Comparison of ENCODE assay signal across 20 cellular contexts in the genomic region with DNA sequence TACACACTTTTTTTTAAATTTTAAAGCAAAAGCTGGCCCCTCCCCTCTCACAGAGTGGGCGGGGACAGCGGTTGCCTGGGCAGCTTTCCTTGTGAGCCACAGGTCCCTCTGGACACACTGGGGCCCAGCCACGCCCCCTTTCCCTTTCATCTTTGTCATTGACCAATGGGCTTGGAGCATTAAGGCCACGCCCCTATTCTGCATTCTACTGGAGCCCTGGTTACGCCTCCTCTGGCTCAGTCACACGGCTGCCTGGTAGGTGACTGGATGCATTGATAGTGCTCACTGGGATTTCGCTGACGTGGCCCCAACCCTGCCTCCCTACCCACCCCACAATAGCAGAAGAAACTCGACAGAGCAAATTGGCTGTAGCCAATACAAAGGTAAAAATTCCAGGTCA.
DNase-seq lines count a peak whose midpoint lies in the region; ATAC-seq, FAIRE-seq and TF ChIP-seq lines count a peak whose summit lies in the region.
"Had no signal": no experiment of that assay in that cellular context is flagged by ENCODE, and none has a peak within 500 bp of the region (broad histone marks: within the 10 kb centered on the region; RNA-seq: fewer than 3 reads in every experiment).

No MANE protein-coding gene starts in this region.

- FAIRE-seq in H54 (lab: Jason Lieb, UNC): peak; percentile 11
- no peak for FAIRE-seq in kidney (lab: Jason Lieb, UNC)

- TF ChIP-seq POLR2A in H54 (IDR thresholded peaks at IDR 0.05; ENCODE audit: low read depth, low read length): no peak

- H3K36me3 ChIP-seq in kidney (ENCODE audit: control insufficient read depth in 1 of 2, insufficient read depth in 2 of 2, low read length in 2 of 2): no peaks in the 10 kb centered on the region
- H3K36me3 ChIP-seq: HAP-1, lower lobe of right lung, tibial nerve had no signal

- intact Hi-C loops in kidney (cut with DNase I): no loop called here

- peaks cover 0 to 2% of the 10 kb centered on the region in 2 donors for H3K4me1 ChIP-seq in kidney (ENCODE audit: control insufficient read depth in 1 of 2, insufficient read depth in 1 of 2, low read depth in 1 of 2, low read length in 2 of 2)
- H3K4me1 ChIP-seq: HAP-1, lower lobe of right lung, tibial nerve had no signal

- no peak for TF ChIP-seq CTCF in kidney (IDR thresholded peaks at IDR 0.05; ENCODE audit: borderline replicate concordance, extremely low read depth, insufficient read depth)

- no peak overlapping the region for H3K9ac ChIP-seq in kidney (ENCODE audit: low read length in 2 of 2)

- H3K27ac ChIP-seq in kidney (ENCODE audit: low read depth in 2 of 2, low read length in 2 of 2): no peak overlapping the region
- H3K27ac ChIP-seq: lower lobe of right lung, tibial nerve had no signal

- ATAC-seq in GM18868 (IDR thresholded peaks at IDR 0.05; ENCODE audit: unreplicated experiment) (no peak), GM21367 (IDR thresholded peaks at IDR 0.05; ENCODE audit: unreplicated experiment) (no peak), GM21825 (IDR thresholded peaks at IDR 0.05; ENCODE audit: unreplicated experiment) (no peak)
- ATAC-seq: activated naive CD8-positive, alpha-beta T cell treated with anti-CD3 and anti-CD28 coated beads, Interleukin-2, amount 50 U/mL, for 24 hours; effector memory CD8-positive, alpha-beta T cell; lower lobe of right lung; natural killer cell treated with Interleukin-12 subunit alpha and Interleukin-12 subunit beta and Interleukin-15 and Interleukin-18, amount 100 ng/mL, for 72 hours; Panc1 had no signal

- H3K4me3 ChIP-seq in kidney (ENCODE audit: low read length in 2 of 2): no peak overlapping the region
- H3K4me3 ChIP-seq: HAP-1, lower lobe of right lung, tibial nerve had no signal

- no peaks in the 10 kb centered on the region for H3K9me3 ChIP-seq in kidney (ENCODE audit: control insufficient read depth in 1 of 2, low read length in 2 of 2)
- H3K9me3 ChIP-seq: HAP-1, lower lobe of right lung, tibial nerve had no signal

- DNase-seq in activated CD4-positive, alpha-beta T cell treated with anti-CD3 and anti-CD28 coated beads for 48 hours: peak; percentile 40
- DNase-seq in activated CD4-positive, alpha-beta T cell treated with anti-CD3 and anti-CD28 coated beads for 4 hours: no peak
- DNase-seq in H54 (ENCODE audit: insufficient read length, low spot score) (peak; percentile 12), RKO (ENCODE audit: low spot score) (peak; percentile 60), kidney (peak; percentile 34)
- DNase-seq: activated CD4-positive, alpha-beta T cell treated with anti-CD3 and anti-CD28 coated beads for 1 hour; activated naive CD8-positive, alpha-beta T cell treated with anti-CD3 and anti-CD28 coated beads, Interleukin-2, amount 50 U/mL, for 24 hours; activated T-cell treated with anti-CD3 and anti-CD28 coated beads, Interleukin-2, amount 50 U/mL, for 24 hours; Calu3; effector memory CD8-positive, alpha-beta T cell; foreskin fibroblast; lower lobe of right lung; NCI-H1436 had no signal

Comparison
In these comparisons a context has a peak if more than half of its experiments do, and no peak if none do; other contexts are left out.
1. DNase-seq: peak in activated CD4-positive, alpha-beta T cell treated with anti-CD3 and anti-CD28 coated beads for 48 hours (single experiment), H54 (single experiment), RKO (single experiment) and kidney (single experiment); none in activated CD4-positive, alpha-beta T cell treated with anti-CD3 and anti-CD28 coated beads for 4 hours (0 of 2).